In the genomic region with DNA sequence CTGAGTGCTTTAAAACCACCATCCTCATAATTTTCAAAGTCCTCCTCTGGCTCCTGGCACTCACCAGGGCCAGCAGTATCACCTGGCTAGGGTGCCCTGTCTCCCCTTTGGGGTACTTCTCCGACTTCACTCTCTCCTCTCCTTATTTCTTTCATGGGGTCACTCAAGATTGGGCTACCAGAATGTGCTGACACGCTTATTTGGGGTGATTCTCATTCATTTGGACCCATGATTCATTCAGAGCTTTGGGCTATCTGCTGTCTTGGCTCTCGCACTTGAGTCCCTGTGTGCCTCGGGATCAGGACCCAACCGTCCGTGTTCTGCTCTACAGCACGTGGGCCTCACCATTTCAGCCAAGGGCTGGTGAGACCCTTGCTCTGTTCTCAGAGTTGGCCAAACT, we compare ENCODE assay signal across 28 cellular contexts.
"Had no signal": no experiment of that assay in that cellular context is flagged by ENCODE, and none has a peak within 500 bp of the region (broad histone marks: within the 10 kb centered on the region; RNA-seq: fewer than 3 reads in every experiment).

No MANE protein-coding gene starts in this region.

- H3K9me3 Mint-ChIP-seq: dendritic cell treated with granulocyte-macrophage colony-stimulating factor and Interleukin-4, amounts not matched to agents 40 ng/mL and 50 ng/mL, for 4 days; endodermal cell; mesothelial cell of epicardium; naive B cell had no signal

- DNase-seq: colonic mucosa; cortex of kidney; effector CD8-positive, alpha-beta T cell; effector memory CD8-positive, alpha-beta T cell; endodermal cell; erythroblast; esophagus squamous epithelium; foreskin fibroblast; foreskin melanocyte; gastrocnemius medialis; glutamatergic neuron; head of caudate nucleus; heart right ventricle; hippocampal formation; left cardiac atrium; left lung; left ventricle myocardium superior; lower lobe of right lung; mesenchymal stem cell; mucosa of descending colon; naive B cell had no signal

- H3K27me3 ChIP-seq: colonic mucosa, esophagus squamous epithelium, gastrocnemius medialis, left lung had no signal

- H3K36me3 Mint-ChIP-seq: mesothelial cell of epicardium, naive B cell had no signal

- H3K4me3 Mint-ChIP-seq: dendritic cell treated with granulocyte-macrophage colony-stimulating factor and Interleukin-4, amounts not matched to agents 40 ng/mL and 50 ng/mL, for 4 days; effector memory CD8-positive, alpha-beta T cell; endodermal cell; mesothelial cell of epicardium had no signal

- H3K4me1 Mint-ChIP-seq: mesothelial cell of epicardium had no signal

- H3K27ac Mint-ChIP-seq: dendritic cell treated with granulocyte-macrophage colony-stimulating factor and Interleukin-4, amounts not matched to agents 40 ng/mL and 50 ng/mL, for 4 days; effector memory CD8-positive, alpha-beta T cell; endodermal cell; mesothelial cell of epicardium; naive B cell had no signal

- H3K27ac ChIP-seq: colonic mucosa, epithelial cell of prostate, esophagus squamous epithelium, gastrocnemius medialis, heart right ventricle, left lung, lower lobe of right lung had no signal

- H3K36me3 ChIP-seq: colonic mucosa, esophagus squamous epithelium, gastrocnemius medialis, heart right ventricle, left lung, lower lobe of right lung had no signal

- H3K4me1 ChIP-seq: colonic mucosa, heart right ventricle had no signal

- H3K4me3 ChIP-seq: colonic mucosa, esophagus squamous epithelium, gastrocnemius medialis, heart right ventricle, left lung, lower lobe of right lung, mucosa of descending colon had no signal

- ATAC-seq: effector memory CD8-positive, alpha-beta T cell; esophagus mucosa; gastrocnemius medialis; heart right ventricle; left cardiac atrium; left lung; left ventricle myocardium superior; lower lobe of right lung; mucosa of descending colon had no signal

- FAIRE-seq: endometrium, islet of Langerhans, keratinocyte had no signal

- H3K9me3 ChIP-seq: colonic mucosa, esophagus squamous epithelium, gastrocnemius medialis, heart right ventricle, left lung, lower lobe of right lung, mucosa of descending colon had no signal
